ENCODE assay signal across 13 cellular contexts in the genomic region with DNA sequence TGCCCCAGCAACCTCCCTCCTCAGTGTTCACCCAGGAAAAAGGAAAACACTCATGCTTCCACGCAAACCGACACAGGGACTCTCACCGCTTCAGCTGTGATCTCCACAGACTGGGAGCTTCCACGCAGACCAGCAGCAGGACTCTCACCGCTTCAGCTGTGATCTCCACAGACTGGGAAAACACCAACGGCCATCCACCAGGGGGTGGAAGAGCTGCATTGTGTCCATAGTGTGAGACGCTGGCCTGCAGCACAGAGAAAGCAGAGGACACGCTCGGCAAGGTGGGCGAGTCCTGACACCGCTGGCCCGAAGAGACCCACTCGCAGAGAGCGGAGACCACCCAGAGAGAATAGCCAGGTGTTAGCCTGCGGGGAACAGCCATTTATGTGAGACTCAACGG. TPM values are rescaled to one million over a fixed set of nuclear protein-coding genes. Genes with fewer than 3 reads are reported as not detected.
DNase-seq lines count a peak whose midpoint lies in the region; ATAC-seq and TF ChIP-seq lines count a peak whose summit lies in the region.
"Had no signal": no experiment of that assay in that cellular context is flagged by ENCODE, and none has a peak within 500 bp of the region (broad histone marks: within the 10 kb centered on the region; RNA-seq: fewer than 3 reads in every experiment).

No MANE protein-coding gene starts in this region.

- H3K36me3 Mint-ChIP-seq in chondrocyte (ENCODE audit: low read depth), result peaks cover 13% of the 10 kb centered on the region

- DNase-seq in AG10803 (ENCODE audit: low read depth) (no peak), HuH-7 (ENCODE audit: low spot score) (peak; percentile 34), chondrocyte (ENCODE audit: low spot score) (no peak), medulla oblongata (ENCODE audit: extremely low spot score) (peak; percentile 66), lower leg skin (ENCODE audit: low spot score in 2 of 2) (no peak), COR-L47 (lab: John Stamatoyannopoulos, UW) (no peak), NCI-H2227 treated with DMSO at 0.1 percent for 48 hours (lab: John Stamatoyannopoulos, UW) (no peak)
- DNase-seq: activated gamma-delta T cell, Calu3, GOT3, natural killer cell had no signal

- intact Hi-C loops in lower leg skin (cut with DNase I; ENCODE audit: low total_unique reads), result no loop called here

- H3K4me3 ChIP-seq in AG10803 (ENCODE audit: low read length), result no peak overlapping the region
- no peak overlapping the region for H3K4me3 ChIP-seq in lower leg skin (ENCODE audit: low read depth, poor library complexity, severe bottlenecking)
- H3K4me3 ChIP-seq: coronary artery had no signal

- H3K4me3 Mint-ChIP-seq in chondrocyte (ENCODE audit: unreplicated experiment), result no peak overlapping the region
- H3K4me3 Mint-ChIP-seq: natural killer cell had no signal

- TF ChIP-seq POLR2A in lower leg skin (IDR thresholded peaks at IDR 0.05), result no peak

- no peaks in the 10 kb centered on the region for H3K9me3 Mint-ChIP-seq in chondrocyte (ENCODE audit: low read depth)
- H3K9me3 Mint-ChIP-seq: natural killer cell had no signal

- WGBS in lower leg skin, 2 donors, result 89 to 91% methylated on average over 16 of the region's 16 CpGs

- H3K27ac Mint-ChIP-seq in chondrocyte (ENCODE audit: unreplicated experiment), result no peak overlapping the region
- H3K27ac Mint-ChIP-seq: natural killer cell had no signal

- no peaks in the 10 kb centered on the region for H3K4me1 Mint-ChIP-seq in chondrocyte (ENCODE audit: low read depth)

- TF ChIP-seq CTCF in AG10803 (conservative IDR thresholded peaks at IDR 0.05; ENCODE audit: low read length), result peak; percentile 32; the same call in 1 of the 2 replicates
- TF ChIP-seq CTCF in chondrocyte (IDR thresholded peaks at IDR 0.05), result peak; percentile 45
- TF ChIP-seq CTCF in lower leg skin (IDR thresholded peaks at IDR 0.05), result no peak

- no peaks in the 10 kb centered on the region for H3K27me3 Mint-ChIP-seq in chondrocyte (ENCODE audit: low read depth)

- ATAC-seq in HG03354 (IDR thresholded peaks at IDR 0.05; ENCODE audit: poor library complexity, severe bottlenecking, unreplicated experiment), result no peak
- ATAC-seq: natural killer cell had no signal

RNA-seq across cellular contexts. Expression of a gene that starts 42.5 kb away (rescaled TPM):
- total RNA-seq in chondrocyte (7.1 to 12.5 TPM (median 7.3 TPM) in 3 replicates), lower leg skin (10 to 100 TPM; 14.0 to 22.4 (median 15.0) TPM)

Comparison
In these comparisons a context has a peak if more than half of its experiments do, and no peak if none do; other contexts are left out.
1. DNase-seq: peak in HuH-7 (single experiment) and medulla oblongata (single experiment); none in AG10803 (single experiment), chondrocyte (single experiment), lower leg skin (0 of 2), COR-L47 (single experiment) and NCI-H2227 treated with DMSO at 0.1 percent for 48 hours (single experiment).
2. CTCF ChIP-seq: peak in AG10803 (single experiment) and chondrocyte (single experiment); none in lower leg skin (0 of 3).